Comparison of ENCODE assay signal across 21 cellular contexts in genomic region chr2:100350661-100351185, GRCh38. TPM values are rescaled to one million over a fixed set of nuclear protein-coding genes. Genes with fewer than 3 reads are reported as not detected.
DNase-seq lines count a peak whose midpoint lies in the region; ATAC-seq and TF ChIP-seq lines count a peak whose summit lies in the region.
"Had no signal": no experiment of that assay in that cellular context is flagged by ENCODE, and none has a peak within 500 bp of the region (broad histone marks: within the 10 kb centered on the region; RNA-seq: fewer than 3 reads in every experiment).

No MANE protein-coding gene starts in this region.

- no peak for TF ChIP-seq RAD21 in IMR-90 (IDR thresholded peaks at IDR 0.05; ENCODE audit: low read length)

- no peak overlapping the region for H2BK20ac ChIP-seq in IMR-90 (ENCODE audit: low read depth, low read length)

- peak overlapping the region; percentile 16 for H2AFZ ChIP-seq in IMR-90 (replicated peaks; ENCODE audit: low read length, poor library complexity)

- WGBS in IMR-90 (ENCODE audit: extremely low coverage in 2 of 2, insufficient read length in 1 of 2), 2 experiments: 60% methylated on average over 1 of the region's 13 CpGs; no CpG with 5 or more reads in 1 of the 2 experiments
- whole genome bisulfite sequencing in thyroid gland, 2 donors: 46 to 59% methylated on average over 13 of the region's 13 CpGs

- H2AK5ac ChIP-seq in IMR-90 (ENCODE audit: low read depth, low read length): no peak overlapping the region

- no peaks in the 10 kb centered on the region for H3K79me1 ChIP-seq in IMR-90 (ENCODE audit: low read depth in 1 of 2, low read length in 2 of 2)

- POLR2A ChIA-PET in IMR-90 (lab: Charles Lee; ENCODE audit: unreplicated experiment): no interaction called here

- ATAC-seq in IMR-90 (ENCODE audit: low read depth) (no peak), GM21515 (IDR thresholded peaks at IDR 0.05; ENCODE audit: unreplicated experiment) (no peak)
- ATAC-seq: activated T-cell treated with anti-CD3 and anti-CD28 coated beads, Interleukin-2, amount 50 U/mL, for 4 hours; esophagus mucosa; HepG2 had no signal

- no peak overlapping the region for H4K91ac ChIP-seq in IMR-90 (ENCODE audit: insufficient read depth, low read depth, low read length)

- no peak overlapping the region for H4K5ac ChIP-seq in IMR-90 (ENCODE audit: low read depth, low read length)

- no peaks in the 10 kb centered on the region for H3K36me3 ChIP-seq in IMR-90 (ENCODE audit: control insufficient read depth, insufficient read depth, low read length)
- H3K36me3 ChIP-seq in thyroid gland: no peaks in the 10 kb centered on the region
- H3K36me3 ChIP-seq: ascending aorta, tibial nerve had no signal

- H2BK120ac ChIP-seq in IMR-90 (ENCODE audit: low read depth, low read length): no peak overlapping the region

- dilution Hi-C loops in IMR-90 (cut with HindIII; ENCODE audit: low sequenced_read_pairs, unreplicated experiment): no loop called here

- H3K9ac ChIP-seq in IMR-90 (ENCODE audit: low read depth, low read length): no peak overlapping the region

- CTCF ChIA-PET in IMR-90 (lab: Yijun Ruan, JAX): no interaction called here

- H3K4me1 ChIP-seq in IMR-90 (ENCODE audit: control insufficient read depth, insufficient read depth, low read length): no peaks in the 10 kb centered on the region
- peaks cover 6 to 7% of the 10 kb centered on the region in 2 donors for H3K4me1 ChIP-seq in thyroid gland
- H3K4me1 ChIP-seq: ascending aorta, tibial nerve had no signal

- H3K4me3 ChIP-seq in IMR-90 (ENCODE audit: insufficient read depth, low read depth, low read length) (no peak overlapping the region), fibroblast of pulmonary artery (replicated peaks; ENCODE audit: low read depth, low read length) (no peak overlapping the region), thyroid gland (replicated peaks in 1 of 3) (no peak overlapping the region)
- H3K4me3 ChIP-seq: ascending aorta, tibial nerve had no signal

- H3K18ac ChIP-seq in IMR-90 (ENCODE audit: low read depth, low read length): no peak overlapping the region

- no peak overlapping the region for H2BK15ac ChIP-seq in IMR-90 (ENCODE audit: low read depth, low read length)

- no peak overlapping the region for H3K14ac ChIP-seq in IMR-90 (replicated peaks; ENCODE audit: low read depth, low read length)

- TF ChIP-seq CTCF in IMR-90 (conservative IDR thresholded peaks at IDR 0.05; ENCODE audit: low read depth, low read length) (no peak), fibroblast of pulmonary artery (IDR thresholded peaks at IDR 0.05; ENCODE audit: low read length, missing control alignments) (no peak), thyroid gland (IDR thresholded peaks at IDR 0.05) (no peak)

- H2BK5ac ChIP-seq in IMR-90 (ENCODE audit: low read depth, low read length, poor library complexity, severe bottlenecking): no peak overlapping the region

- no peak overlapping the region for H3K23ac ChIP-seq in IMR-90 (ENCODE audit: low read depth, low read length)

- H3K4me2 ChIP-seq in IMR-90 (ENCODE audit: low read depth, low read length): no peak overlapping the region

- no peak overlapping the region for H3K56ac ChIP-seq in IMR-90 (ENCODE audit: extremely low read depth, insufficient read depth, low read length)

- H3K27me3 ChIP-seq in IMR-90 (ENCODE audit: control insufficient read depth, insufficient read depth, low read length) (peaks cover 29% of the 10 kb centered on the region), thyroid gland (no peaks in the 10 kb centered on the region)
- H3K27me3 ChIP-seq: ascending aorta, tibial nerve had no signal

- no peaks in the 10 kb centered on the region for H3K9me1 ChIP-seq in IMR-90 (ENCODE audit: insufficient read depth, low read length)

- intact Hi-C loops in IMR-90 (cut with micrococcal nuclease) (no loop called here), thyroid gland (cut with DNase I) (no loop called here)

- no peaks in the 10 kb centered on the region for H4K20me1 ChIP-seq in IMR-90 (ENCODE audit: insufficient read depth, low read length)

- in situ Hi-C loops in IMR-90 (cut with MboI; ENCODE audit: low sequenced_read_pairs): no loop called here

- no peak overlapping the region for H3K4ac ChIP-seq in IMR-90 (ENCODE audit: low read depth, low read length)

- DNase-seq in IMR-90 (no peak), NCI-H2107 treated with DMSO at 0.1 percent for 48 hours (lab: John Stamatoyannopoulos, UW; ENCODE audit: unreplicated experiment) (peak; percentile 87), fibroblast of pulmonary artery (ENCODE audit: low read depth) (peak; percentile 10), thyroid gland (peak; percentile 29 to 57), ureter (ENCODE audit: low spot score) (no peak)
- no peak for DNase-seq in activated CD4-positive, alpha-beta T cell treated with anti-CD3 and anti-CD28 coated beads for 4 hours
- DNase-seq: activated naive CD4-positive, alpha-beta T cell treated with anti-CD3 and anti-CD28 coated beads for 36 hours; activated T-cell treated with anti-CD3 and anti-CD28 coated beads, Interleukin-2, amount 50 U/mL, for 4 hours; cerebellar nuclear complex; effector CD8-positive, alpha-beta T cell; kidney glomerular epithelial cell; NCI-H2081 treated with DMSO at 0.1 percent for 48 hours; NCI-H524; small intestine; stimulated activated naive CD4-positive, alpha-beta T cell treated with Interleukin-2 at 50 U/mL for 16 hours; T1000 had no signal

- TF ChIP-seq POLR2A in IMR-90 (IDR thresholded peaks at IDR 0.05; ENCODE audit: low read depth, low read length) (no peak), thyroid gland (IDR thresholded peaks at IDR 0.05) (no peak)

- H3K9me3 ChIP-seq in IMR-90 (ENCODE audit: control insufficient read depth, insufficient read depth, low read length) (no peaks in the 10 kb centered on the region), thyroid gland (no peaks in the 10 kb centered on the region)
- H3K9me3 ChIP-seq: ascending aorta, tibial nerve had no signal

- H2AK9ac ChIP-seq in IMR-90 (replicated peaks; ENCODE audit: low read depth, low read length, poor library complexity): no peak overlapping the region

- H4K8ac ChIP-seq in IMR-90 (ENCODE audit: low read depth in 2 of 2, low read length in 2 of 2): no peak overlapping the region

- no peak overlapping the region for H3K27ac ChIP-seq in IMR-90 (ENCODE audit: insufficient read depth, low read length)
- peak overlapping the region in 2 of 3 donors; percentile 35 to 70 for H3K27ac ChIP-seq in thyroid gland
- H3K27ac ChIP-seq: ascending aorta, tibial nerve had no signal

- no TSS peak for BruUV-seq in IMR-90 (replicated peaks; lab: Mats Ljungman, UMichigan)

TF ChIP-seq in IMR-90, 13 proteins besides CTCF, POLR2A, EP300 and RAD21:
- TF ChIP-seq BHLHE40 (IDR thresholded peaks at IDR 0.05; ENCODE audit: low read depth, low read length): no peak
- TF ChIP-seq CEBPB (IDR thresholded peaks at IDR 0.05; ENCODE audit: low read depth, low read length): no peak
- TF ChIP-seq NFE2L2 (IDR thresholded peaks at IDR 0.05; ENCODE audit: low read depth, low read length): no peak
- TF ChIP-seq SMC3 (IDR thresholded peaks at IDR 0.05; ENCODE audit: low read depth, low read length): no peak
- TF ChIP-seq RFX5 (IDR thresholded peaks at IDR 0.05; ENCODE audit: low read depth, low read length): no peak
- no peak for TF ChIP-seq MXI1 (IDR thresholded peaks at IDR 0.05; ENCODE audit: borderline replicate concordance, low read depth, low read length)
- no peak for TF ChIP-seq FOS (IDR thresholded peaks at IDR 0.05; ENCODE audit: low read depth, low read length)
- TF ChIP-seq RCOR1 (IDR thresholded peaks at IDR 0.05; ENCODE audit: insufficient replicate concordance, low read length): no peak
- no peak for TF ChIP-seq USF2 (IDR thresholded peaks at IDR 0.05; ENCODE audit: low read depth, low read length)
- no peak for TF ChIP-seq CHD1 (IDR thresholded peaks at IDR 0.05; ENCODE audit: low read depth, low read length)
- TF ChIP-seq MAFK (IDR thresholded peaks at IDR 0.05; ENCODE audit: low read depth, low read length): no peak
- TF ChIP-seq, protein P1, sequence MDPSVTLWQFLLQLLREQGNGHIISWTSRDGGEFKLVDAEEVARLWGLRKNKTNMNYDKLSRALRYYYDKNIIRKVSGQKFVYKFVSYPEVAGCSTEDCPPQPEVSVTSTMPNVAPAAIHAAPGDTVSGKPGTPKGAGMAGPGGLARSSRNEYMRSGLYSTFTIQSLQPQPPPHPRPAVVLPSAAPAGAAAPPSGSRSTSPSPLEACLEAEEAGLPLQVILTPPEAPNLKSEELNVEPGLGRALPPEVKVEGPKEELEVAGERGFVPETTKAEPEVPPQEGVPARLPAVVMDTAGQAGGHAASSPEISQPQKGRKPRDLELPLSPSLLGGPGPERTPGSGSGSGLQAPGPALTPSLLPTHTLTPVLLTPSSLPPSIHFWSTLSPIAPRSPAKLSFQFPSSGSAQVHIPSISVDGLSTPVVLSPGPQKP (IDR thresholded peaks at IDR 0.05; ENCODE audit: borderline replicate concordance, low read depth, low read length): no peak
- TF ChIP-seq MAZ (IDR thresholded peaks at IDR 0.05; ENCODE audit: borderline replicate concordance, low read depth, low read length): no peak

RNA-seq across cellular contexts. Expression of gene LONRF2, which starts 28.4 kb away (rescaled TPM):
- total RNA-seq in IMR-90 (2012; rRNA removed) (0.54 and 0.83 TPM in 2 replicates), thyroid gland (10 to 100 TPM in 3 of 4 donors, 1 to 10 TPM in 1; 7.0 to 32.0 (median 17.1) TPM), ureter (3.6 TPM)
- 0.19 TPM in 2 replicates for polyA plus RNA-seq in IMR-90 (2012; rRNA removed)
- 0.05 and 0.06 TPM in 2 replicates for polyA plus RNA-seq in IMR-90 (2012; cell fraction: cytosol; rRNA removed)
- polyA plus RNA-seq in IMR-90 (2012; cell fraction: nucleus; rRNA removed; ENCODE audit: low replicate concordance): 0.36 and 0.65 TPM in 2 replicates
- total RNA-seq: activated naive CD4-positive, alpha-beta T cell treated with anti-CD3 and anti-CD28 coated beads for 36 hours; HepG2 had no signal
- polyA plus RNA-seq: HepG2 had no signal

Comparison
In these comparisons a context has a peak if more than half of its experiments do, and no peak if none do; other contexts are left out.
1. DNase-seq: peak in NCI-H2107 treated with DMSO at 0.1 percent for 48 hours (single experiment), fibroblast of pulmonary artery (single experiment) and thyroid gland (2 of 2); none in IMR-90 (single experiment), activated CD4-positive, alpha-beta T cell treated with anti-CD3 and anti-CD28 coated beads for 4 hours (0 of 2) and ureter (single experiment).